ENCODE assay signal across 21 cellular contexts in genomic region chr9:68447611-68448010, GRCh38.
A peak's percentile ranks its signal among the peaks of the same experiment; 100 is the strongest.
DNase-seq lines count a peak whose midpoint lies in the region; ATAC-seq and TF ChIP-seq lines count a peak whose summit lies in the region.
"Had no signal": no experiment of that assay in that cellular context is flagged by ENCODE, and none has a peak within 500 bp of the region (broad histone marks: within the 10 kb centered on the region; RNA-seq: fewer than 3 reads in every experiment).

No MANE protein-coding gene starts in this region.

- H3K27ac ChIP-seq in esophagus squamous epithelium (peak overlapping the region; percentile 11 to 77 (median 58)), rectal smooth muscle tissue (ENCODE audit: low read depth, low read length) (peak overlapping the region; percentile 82), uterus (peak overlapping the region; percentile 83 to 92)
- H3K27ac ChIP-seq: BLaER1 treated with 17β-estradiol and CSF1 and Interleukin-3, amounts not matched to agents 10 nM and 100 nM; SJSA1 had no signal

- TF ChIP-seq CTCF in esophagus squamous epithelium (IDR thresholded peaks at IDR 0.05): no peak
- no peak for TF ChIP-seq CTCF in uterus (IDR thresholded peaks at IDR 0.05)

- H3K36me3 ChIP-seq in esophagus squamous epithelium (no peaks in the 10 kb centered on the region), rectal smooth muscle tissue (ENCODE audit: control insufficient read depth, insufficient read depth, low read length) (no peaks in the 10 kb centered on the region), uterus (no peaks in the 10 kb centered on the region)
- H3K36me3 ChIP-seq: BLaER1 treated with 17β-estradiol and CSF1 and Interleukin-3, amounts not matched to agents 10 nM and 100 nM; SJSA1 had no signal

- DNase-seq in esophagus squamous epithelium (lab: John Stamatoyannopoulos, UW): no peak
- DNase-seq in left ventricle myocardium superior: peak; percentile 37
- DNase-seq in uterus: no peak
- DNase-seq in DMS53 treated with DMSO at 0.1 percent for 48 hours (lab: John Stamatoyannopoulos, UW; ENCODE audit: unreplicated experiment): no peak
- no peak for DNase-seq in middle frontal gyrus (ENCODE audit: extremely low spot score, low spot score)
- DNase-seq: Caco-2; CD4-positive, alpha-beta memory T cell; DMS 273 treated with DMSO at 0.1 percent for 48 hours; H7; KG1; NCI-H1092; NCI-H146; NCI-H2029; NCI-H226; NCI-H524; NCI-H82 had no signal

- intact Hi-C loops in esophagus squamous epithelium (cut with DNase I): no loop called here
- intact Hi-C loops in left ventricle myocardium superior (cut with micrococcal nuclease): no loop called here
- intact Hi-C loops in uterus (cut with DNase I; ENCODE audit: low total_unique reads): no loop called here

- H3K4me3 ChIP-seq in esophagus squamous epithelium: no peak overlapping the region
- H3K4me3 ChIP-seq in rectal smooth muscle tissue (ENCODE audit: low read length): no peak overlapping the region
- H3K4me3 ChIP-seq in uterus: no peak overlapping the region
- H3K4me3 ChIP-seq: BLaER1 treated with 17β-estradiol and CSF1 and Interleukin-3, amounts not matched to agents 10 nM and 100 nM; SJSA1 had no signal

- no peak overlapping the region for H3K9ac ChIP-seq in rectal smooth muscle tissue (ENCODE audit: low read length)
- H3K9ac ChIP-seq: BLaER1 treated with 17β-estradiol and CSF1 and Interleukin-3, amounts not matched to agents 10 nM and 100 nM had no signal

- peak; percentile 72 for ATAC-seq in left ventricle myocardium superior
- no peak for ATAC-seq in HG02938 (IDR thresholded peaks at IDR 0.05; ENCODE audit: unreplicated experiment)
- ATAC-seq: Panc1 had no signal

- H3K27me3 ChIP-seq in esophagus squamous epithelium (no peaks in the 10 kb centered on the region), rectal smooth muscle tissue (ENCODE audit: control insufficient read depth, insufficient read depth, low read length) (no peaks in the 10 kb centered on the region), uterus (no peaks in the 10 kb centered on the region)
- H3K27me3 ChIP-seq: BLaER1 treated with 17β-estradiol and CSF1 and Interleukin-3, amounts not matched to agents 10 nM and 100 nM; SJSA1 had no signal

- no peaks in the 10 kb centered on the region for H3K9me3 ChIP-seq in esophagus squamous epithelium
- no peaks in the 10 kb centered on the region for H3K9me3 ChIP-seq in uterus
- H3K9me3 ChIP-seq: Caco-2, SJSA1 had no signal

- H3K4me1 ChIP-seq in esophagus squamous epithelium (peaks cover 0 to 4% (median 0%) of the 10 kb centered on the region in 3 donors), rectal smooth muscle tissue (ENCODE audit: control insufficient read depth, insufficient read depth, low read length) (peaks cover 70% of the 10 kb centered on the region), uterus (peaks cover 4 to 15% of the 10 kb centered on the region in 2 donors)
- H3K4me1 ChIP-seq: Caco-2, SJSA1 had no signal

- WGBS in esophagus squamous epithelium, 2 donors: 36 to 57% methylated on average over 2 of the region's 2 CpGs

- TF ChIP-seq POLR2A in esophagus squamous epithelium (IDR thresholded peaks at IDR 0.05) (no peak), uterus (IDR thresholded peaks at IDR 0.05) (no peak)
